Comparison of ENCODE assay signal across 11 cellular contexts in the genomic region with DNA sequence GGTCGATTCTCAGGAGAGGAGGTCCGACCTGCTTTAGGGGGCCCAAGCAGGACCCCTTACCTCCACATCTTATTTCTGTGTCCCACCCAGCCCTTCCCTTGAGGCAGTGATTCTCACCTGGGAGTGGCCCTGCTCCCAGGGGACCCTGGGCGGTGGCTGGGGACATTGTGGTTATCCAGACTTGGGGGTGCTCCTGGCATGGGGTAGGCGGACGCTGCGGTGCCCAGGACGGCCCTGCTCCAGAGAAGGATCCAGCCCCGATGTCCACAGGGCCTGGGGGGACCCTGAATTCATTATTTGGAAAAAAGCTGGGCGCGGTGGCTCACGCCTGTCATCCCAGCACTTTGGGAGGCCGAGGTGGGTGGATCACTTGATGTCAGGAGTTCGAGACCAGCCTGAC.
"Had no signal": no experiment of that assay in that cellular context is flagged by ENCODE, and none has a peak within 500 bp of the region (broad histone marks: within the 10 kb centered on the region; RNA-seq: fewer than 3 reads in every experiment).

No MANE protein-coding gene starts in this region.

- ATAC-seq: activated CD4-positive, CD25-positive, alpha-beta regulatory T cell treated with anti-CD3 and anti-CD28 coated beads, Interleukin-2, amount 50 U/mL, for 24 hours; gastroesophageal sphincter had no signal

- H3K4me3 ChIP-seq: dorsolateral prefrontal cortex, gastroesophageal sphincter, SJCRH30, transverse colon had no signal

- H3K27me3 ChIP-seq: dorsolateral prefrontal cortex, gastroesophageal sphincter, transverse colon had no signal

- H3K27ac ChIP-seq: dorsolateral prefrontal cortex, gastroesophageal sphincter, SJCRH30, transverse colon had no signal

- H3K9me3 ChIP-seq: gastroesophageal sphincter, SJCRH30, transverse colon had no signal

- H3K4me3 Mint-ChIP-seq: endodermal cell; T-helper 2 cell treated with Interferon-gamma antibody and Interleukin-4, amounts not matched to agents 5 μg/mL and 100 μg/mL, for 36 hours had no signal

- H3K4me1 ChIP-seq: SJCRH30 had no signal

- DNase-seq: activated CD4-positive, alpha-beta T cell treated with anti-CD3 and anti-CD28 coated beads, Interleukin-2, amount 50 U/mL, for 1 hour; activated CD8-positive, alpha-beta memory T cell treated with anti-CD3 and anti-CD28 coated beads for 24 hours; erythroblast; SJCRH30; stimulated activated naive CD4-positive, alpha-beta T cell; transverse colon had no signal

- H3K36me3 ChIP-seq: gastroesophageal sphincter, SJCRH30, transverse colon had no signal

- H3K4me1 Mint-ChIP-seq: endodermal cell had no signal

- H3K9me3 Mint-ChIP-seq: endodermal cell; T-helper 2 cell treated with Interferon-gamma antibody and Interleukin-4, amounts not matched to agents 5 μg/mL and 100 μg/mL, for 36 hours had no signal
